20 cellular contexts compared by ENCODE assay signal in genomic region chr12:120071493-120072020, GRCh38.
"Had no signal": no experiment of that assay in that cellular context is flagged by ENCODE, and none has a peak within 500 bp of the region (broad histone marks: within the 10 kb centered on the region; RNA-seq: fewer than 3 reads in every experiment).

No MANE protein-coding gene starts in this region.

- H3K9me3 ChIP-seq: breast epithelium, left lung, lower lobe of right lung, mucosa of descending colon, right lobe of liver, testis, transverse colon had no signal

- H3K27me3 Mint-ChIP-seq: activated naive CD4-positive, alpha-beta T cell treated with anti-CD3 and anti-CD28 coated beads, Interleukin-2, amount 50 U/mL, for 24 hours; natural killer cell treated with Interleukin-12 subunit alpha and Interleukin-12 subunit beta and Interleukin-15 and Interleukin-18, amount 100 ng/mL, for 72 hours; T-helper 17 cell had no signal

- H3K36me3 ChIP-seq: breast epithelium, left lung, lower lobe of right lung, right lobe of liver, transverse colon had no signal

- H3K36me3 Mint-ChIP-seq: natural killer cell treated with Interleukin-12 subunit alpha and Interleukin-12 subunit beta and Interleukin-15 and Interleukin-18, amount 100 ng/mL, for 72 hours had no signal

- DNase-seq: activated CD4-positive, alpha-beta T cell treated with anti-CD3 and anti-CD28 coated beads for 1 hour; activated effector memory CD4-positive, alpha-beta T cell treated with anti-CD3 and anti-CD28 coated beads, Interleukin-2, amount 50 U/mL, for 16 hours; central memory CD4-positive, alpha-beta T cell; left lung; lower lobe of right lung; mesenchymal stem cell; mucosa of descending colon; right lobe of liver; stimulated activated CD4-positive, alpha-beta T cell treated with anti-CD3 and anti-CD28 coated beads, Interleukin-12 subunit alpha, Interleukin-12 subunit beta, amount 100 ng/mL, for 4 hours; stimulated activated CD4-positive, alpha-beta T cell treated with anti-CD3 and anti-CD28 coated beads, Interleukin-4, amount 100 ng/mL, for 1 hour; stimulated activated naive CD8-positive, alpha-beta T cell treated with anti-CD3 and anti-CD28 coated beads, Interleukin-15, Interleukin-2, amounts not matched to agents 100 U/mL and 50 U/mL, for 24 hours; T-helper 17 cell; testis; transverse colon had no signal

- H3K27ac ChIP-seq: breast epithelium, epithelial cell of prostate, left lung, lower lobe of right lung, right lobe of liver, testis, transverse colon had no signal

- ATAC-seq: left lung; lower lobe of right lung; mucosa of descending colon; natural killer cell treated with Interleukin-12 subunit alpha and Interleukin-12 subunit beta and Interleukin-15 and Interleukin-18, amount 100 ng/mL, for 72 hours; SK-N-SH treated with all-trans-retinoic acid at 6 μM for 48 hours; stimulated activated naive CD8-positive, alpha-beta T cell treated with anti-CD3 and anti-CD28 coated beads, Interleukin-15, Interleukin-2, amounts not matched to agents 100 U/mL and 50 U/mL, for 24 hours; T-helper 17 cell had no signal

- H3K27ac Mint-ChIP-seq: activated naive CD4-positive, alpha-beta T cell treated with anti-CD3 and anti-CD28 coated beads, Interleukin-2, amount 50 U/mL, for 24 hours; dendritic cell treated with granulocyte-macrophage colony-stimulating factor and Interleukin-4, amounts not matched to agents 40 ng/mL and 50 ng/mL, for 4 days; natural killer cell treated with Interleukin-12 subunit alpha and Interleukin-12 subunit beta and Interleukin-15 and Interleukin-18, amount 100 ng/mL, for 72 hours; T-helper 17 cell had no signal

- H3K27me3 ChIP-seq: breast epithelium, left lung, right lobe of liver, testis, transverse colon had no signal

- H3K4me3 Mint-ChIP-seq: activated naive CD4-positive, alpha-beta T cell treated with anti-CD3 and anti-CD28 coated beads, Interleukin-2, amount 50 U/mL, for 24 hours; dendritic cell treated with granulocyte-macrophage colony-stimulating factor and Interleukin-4, amounts not matched to agents 40 ng/mL and 50 ng/mL, for 4 days; natural killer cell treated with Interleukin-12 subunit alpha and Interleukin-12 subunit beta and Interleukin-15 and Interleukin-18, amount 100 ng/mL, for 72 hours; T-helper 17 cell had no signal

- H3K4me1 ChIP-seq: breast epithelium, left lung, lower lobe of right lung, right lobe of liver, testis, transverse colon had no signal

- H3K4me3 ChIP-seq: breast epithelium, left lung, lower lobe of right lung, mucosa of descending colon, right lobe of liver, testis, transverse colon had no signal

- H3K9me3 Mint-ChIP-seq: activated naive CD4-positive, alpha-beta T cell treated with anti-CD3 and anti-CD28 coated beads, Interleukin-2, amount 50 U/mL, for 24 hours; dendritic cell treated with granulocyte-macrophage colony-stimulating factor and Interleukin-4, amounts not matched to agents 40 ng/mL and 50 ng/mL, for 4 days; natural killer cell treated with Interleukin-12 subunit alpha and Interleukin-12 subunit beta and Interleukin-15 and Interleukin-18, amount 100 ng/mL, for 72 hours had no signal
